In genomic region chr20:35618372-35619131, GRCh38 we compare ENCODE assay signal across 8 cellular contexts. TPM values are rescaled to one million over a fixed set of nuclear protein-coding genes. Genes with fewer than 3 reads are reported as not detected.
DNase-seq lines count a peak whose midpoint lies in the region; ATAC-seq lines count a peak whose summit lies in the region.

No MANE protein-coding gene starts in this region.

- no peak for ATAC-seq in stimulated activated memory B cell treated with anti-CD40 and anti-IgM and Interleukin-4, amounts not matched to agents 10 μg/mL and 1 μg/mL and 100 μg/mL, for 72 hours
- no peak for ATAC-seq in HG03095 (IDR thresholded peaks at IDR 0.05; ENCODE audit: unreplicated experiment)

- DNase-seq in Daoy (ENCODE audit: low read depth) (peak; percentile 31), NAMALWA (ENCODE audit: low spot score) (peak; percentile 45), iPS DF 6.9 (ENCODE audit: low read depth, low spot score) (no peak), NCI-H2029 treated with DMSO at 0.1 percent for 48 hours (lab: John Stamatoyannopoulos, UW) (no peak), middle frontal gyrus (ENCODE audit: extremely low spot score, low spot score) (no peak)

- peaks cover 8% of the 10 kb centered on the region for H3K4me1 ChIP-seq in iPS DF 6.9 (ENCODE audit: control insufficient read depth, insufficient read depth, low read length)

- no peaks in the 10 kb centered on the region for H3K27me3 ChIP-seq in iPS DF 6.9 (ENCODE audit: control insufficient read depth, insufficient read depth, low read length)

- peaks cover 3% of the 10 kb centered on the region for H3K36me3 Mint-ChIP-seq in activated naive CD4-positive, alpha-beta T cell treated with anti-CD3 and anti-CD28 coated beads, Interleukin-2, amount 50 U/mL, for 24 hours
- H3K36me3 Mint-ChIP-seq in stimulated activated memory B cell treated with anti-CD40 and anti-IgM and Interleukin-4, amounts not matched to agents 10 μg/mL and 1 μg/mL and 100 μg/mL, for 72 hours = peaks cover 5% of the 10 kb centered on the region

- peak overlapping the region; percentile 69 for H3K27ac Mint-ChIP-seq in activated naive CD4-positive, alpha-beta T cell treated with anti-CD3 and anti-CD28 coated beads, Interleukin-2, amount 50 U/mL, for 24 hours
- peak overlapping the region; percentile 91 for H3K27ac Mint-ChIP-seq in stimulated activated memory B cell treated with anti-CD40 and anti-IgM and Interleukin-4, amounts not matched to agents 10 μg/mL and 1 μg/mL and 100 μg/mL, for 72 hours

- no CpG with 5 or more reads among the region's 34 CpGs for WGBS in iPS DF 6.9 (ENCODE audit: insufficient coverage, insufficient read length)

- H3K9me3 ChIP-seq in iPS DF 6.9 (ENCODE audit: control insufficient read depth, insufficient read depth, low read length) = no peaks in the 10 kb centered on the region

- H3K4me3 ChIP-seq in iPS DF 6.9 (ENCODE audit: low read length) = peak overlapping the region; percentile 57; the same call in 1 of the 2 replicates

- H3K4me1 Mint-ChIP-seq in activated naive CD4-positive, alpha-beta T cell treated with anti-CD3 and anti-CD28 coated beads, Interleukin-2, amount 50 U/mL, for 24 hours = peaks cover 41% of the 10 kb centered on the region
- peaks cover 56% of the 10 kb centered on the region for H3K4me1 Mint-ChIP-seq in stimulated activated memory B cell treated with anti-CD40 and anti-IgM and Interleukin-4, amounts not matched to agents 10 μg/mL and 1 μg/mL and 100 μg/mL, for 72 hours

- peak overlapping the region; percentile 88 for H3K4me3 Mint-ChIP-seq in activated naive CD4-positive, alpha-beta T cell treated with anti-CD3 and anti-CD28 coated beads, Interleukin-2, amount 50 U/mL, for 24 hours
- peak overlapping the region; percentile 90 for H3K4me3 Mint-ChIP-seq in stimulated activated memory B cell treated with anti-CD40 and anti-IgM and Interleukin-4, amounts not matched to agents 10 μg/mL and 1 μg/mL and 100 μg/mL, for 72 hours

- no peak overlapping the region for H3K27ac ChIP-seq in iPS DF 6.9 (ENCODE audit: low read length)

- H3K9me3 Mint-ChIP-seq in activated naive CD4-positive, alpha-beta T cell treated with anti-CD3 and anti-CD28 coated beads, Interleukin-2, amount 50 U/mL, for 24 hours = no peaks in the 10 kb centered on the region
- no peaks in the 10 kb centered on the region for H3K9me3 Mint-ChIP-seq in stimulated activated memory B cell treated with anti-CD40 and anti-IgM and Interleukin-4, amounts not matched to agents 10 μg/mL and 1 μg/mL and 100 μg/mL, for 72 hours

- H3K36me3 ChIP-seq in iPS DF 6.9 (ENCODE audit: control insufficient read depth, insufficient read depth, low read length) = no peaks in the 10 kb centered on the region

- no peaks in the 10 kb centered on the region for H3K27me3 Mint-ChIP-seq in activated naive CD4-positive, alpha-beta T cell treated with anti-CD3 and anti-CD28 coated beads, Interleukin-2, amount 50 U/mL, for 24 hours
- peaks cover 11% of the 10 kb centered on the region for H3K27me3 Mint-ChIP-seq in stimulated activated memory B cell treated with anti-CD40 and anti-IgM and Interleukin-4, amounts not matched to agents 10 μg/mL and 1 μg/mL and 100 μg/mL, for 72 hours

RNA-seq across cellular contexts. Expression of gene SPAG4, which starts 2.9 kb away (rescaled TPM):
- 0.17 TPM in 1 of 2 replicates, not detected in the other for total RNA-seq in Daoy (2014; rRNA removed; shearing (Covaris generic))

RNA-seq across cellular contexts. Expression of gene CPNE1, which starts 46.1 kb away (rescaled TPM):
- total RNA-seq in Daoy (2014; rRNA removed; shearing (Covaris generic)) = 64.5 and 87.8 TPM in 2 replicates

RNA-seq across cellular contexts. Expression of gene RBM12, which starts 46.1 kb away (rescaled TPM):
- 49.6 and 57.8 TPM in 2 replicates for total RNA-seq in Daoy (2014; rRNA removed; shearing (Covaris generic))

Comparison
In these comparisons a context has a peak if more than half of its experiments do, and no peak if none do; other contexts are left out.
1. DNase-seq: peak in Daoy (single experiment) and NAMALWA (single experiment); none in iPS DF 6.9 (single experiment), NCI-H2029 treated with DMSO at 0.1 percent for 48 hours (single experiment) and middle frontal gyrus (single experiment).